11 cellular contexts compared by ENCODE assay signal in the genomic region with DNA sequence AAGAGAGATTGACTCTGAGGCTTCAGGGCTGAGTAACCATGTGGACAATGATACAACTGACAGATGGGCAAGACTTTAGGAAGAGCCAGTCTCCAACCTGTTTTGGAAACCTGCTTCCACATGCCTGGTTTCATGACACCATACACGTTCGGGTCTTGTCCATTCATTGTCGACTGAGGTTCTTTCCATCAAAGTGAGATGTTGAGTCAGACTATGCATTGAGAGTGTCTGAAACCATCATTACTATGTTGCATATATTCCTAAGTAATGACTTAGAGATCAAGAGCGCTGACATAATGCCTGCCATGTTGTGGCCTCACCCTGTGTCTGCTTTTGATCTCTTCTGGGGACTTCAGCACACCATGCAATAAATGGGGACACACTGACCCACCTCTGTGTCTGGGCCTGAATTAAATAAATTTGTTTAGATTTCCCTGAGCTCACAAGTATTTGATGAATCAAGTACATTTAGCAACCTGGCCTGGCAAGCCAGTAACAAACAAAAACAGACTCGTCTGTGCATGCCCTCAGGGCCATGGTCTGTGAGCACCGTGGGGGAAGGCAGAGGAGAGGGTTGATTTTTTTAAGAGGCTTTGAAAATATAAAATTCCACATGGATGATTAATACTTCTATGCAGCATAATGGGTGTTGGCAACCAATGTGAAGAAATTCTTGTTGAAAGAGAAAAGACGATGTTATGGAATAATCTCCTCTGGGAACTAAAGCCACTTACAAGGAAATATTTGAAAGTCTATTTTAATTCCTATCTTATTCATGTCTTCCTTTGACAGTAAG. TPM values are rescaled to one million over a fixed set of nuclear protein-coding genes. Genes with fewer than 3 reads are reported as not detected.
DNase-seq lines count a peak whose midpoint lies in the region; ATAC-seq and TF ChIP-seq lines count a peak whose summit lies in the region.
"Had no signal": no experiment of that assay in that cellular context is flagged by ENCODE, and none has a peak within 500 bp of the region (broad histone marks: within the 10 kb centered on the region; RNA-seq: fewer than 3 reads in every experiment).

No MANE protein-coding gene starts in this region.

- peak; percentile 58 for DNase-seq in AG04449 (ENCODE audit: low read depth, low spot score)
- DNase-seq in HAP-1 (ENCODE audit: low spot score in 2 of 2): peak; percentile 6 to 36
- peak; percentile 86 for DNase-seq in adipocyte (ENCODE audit: low read depth)
- peak; percentile 99 for DNase-seq in foreskin keratinocyte
- DNase-seq in OCI-M2 (lab: John Stamatoyannopoulos, UW; ENCODE audit: unreplicated experiment): no peak
- DNase-seq in germinal center (ENCODE audit: low spot score): no peak
- no peak for DNase-seq in nucleus accumbens (lab: John Stamatoyannopoulos, UW)
- DNase-seq: CD4-positive, alpha-beta T cell; naive thymus-derived CD4-positive, alpha-beta T cell had no signal

- POLR2A ChIA-PET in AG04449 (lab: Yijun Ruan, JAX): no interaction called here

- H3K36me3 ChIP-seq in HAP-1 (replicated peaks) (no peaks in the 10 kb centered on the region), adipocyte (ENCODE audit: control insufficient read depth, insufficient read depth, low read length, severe bottlenecking) (no peaks in the 10 kb centered on the region)

- H3K27me3 ChIP-seq in HAP-1 (ENCODE audit: low read depth) (no peaks in the 10 kb centered on the region), adipocyte (replicated peaks; ENCODE audit: control insufficient read depth, insufficient read depth, low read length) (no peaks in the 10 kb centered on the region), foreskin keratinocyte (no peaks in the 10 kb centered on the region)

- ATAC-seq in foreskin keratinocyte: peak; percentile 91
- no peak for ATAC-seq in GM21367 (IDR thresholded peaks at IDR 0.05; ENCODE audit: unreplicated experiment)
- ATAC-seq: naive thymus-derived CD4-positive, alpha-beta T cell had no signal

- H3K9ac ChIP-seq in adipocyte (ENCODE audit: low read length): peak overlapping the region; percentile 19

- H3K4me1 ChIP-seq in HAP-1 (peaks cover 5% of the 10 kb centered on the region; the same call in 1 of the 2 replicates), adipocyte (ENCODE audit: control insufficient read depth, insufficient read depth, low read length) (peaks cover 18% of the 10 kb centered on the region), foreskin keratinocyte (peaks cover 16% of the 10 kb centered on the region)

- no peak overlapping the region for H3K4me3 ChIP-seq in AG04449 (ENCODE audit: low read depth, low read length)
- no peak overlapping the region for H3K4me3 ChIP-seq in HAP-1
- no peak overlapping the region for H3K4me3 ChIP-seq in adipocyte (ENCODE audit: low read length)
- H3K4me3 ChIP-seq: coronary artery had no signal

- H3K27ac ChIP-seq in foreskin keratinocyte: peak overlapping the region; percentile 95
- H3K27ac ChIP-seq: coronary artery had no signal

- TF ChIP-seq CTCF in AG04449 (IDR thresholded peaks at IDR 0.05; ENCODE audit: insufficient read depth, low read length, missing control alignments) (no peak), foreskin keratinocyte (conservative IDR thresholded peaks at IDR 0.05) (no peak)

- in situ Hi-C loops in HAP-1 (cut with MboI; ENCODE audit: low sequenced_read_pairs): no loop called here

- CTCF ChIA-PET in AG04449 (lab: Yijun Ruan, JAX): interaction anchor here (3.2 kb wide), 1 partner anchor 26 kb away, joined by 12 read pairs; no protein-coding TSS in a partner anchor

- H3K9me3 ChIP-seq in HAP-1 (no peaks in the 10 kb centered on the region), adipocyte (ENCODE audit: control insufficient read depth, low read length) (no peaks in the 10 kb centered on the region)

RNA-seq across cellular contexts. Expression of gene UBAC2, which starts 49.9 kb away (rescaled TPM):
- total RNA-seq in foreskin keratinocyte: 55.5 and 56.3 TPM in 2 replicates
- 56.1 and 62.1 TPM in 2 replicates for polyA plus RNA-seq in foreskin keratinocyte

Comparison
In these comparisons a context has a peak if more than half of its experiments do, and no peak if none do; other contexts are left out.
1. DNase-seq: peak in AG04449 (single experiment), HAP-1 (2 of 2), adipocyte (single experiment) and foreskin keratinocyte (2 of 2); none in OCI-M2 (single experiment), germinal center (single experiment) and nucleus accumbens (0 of 56).